In the genomic region with DNA sequence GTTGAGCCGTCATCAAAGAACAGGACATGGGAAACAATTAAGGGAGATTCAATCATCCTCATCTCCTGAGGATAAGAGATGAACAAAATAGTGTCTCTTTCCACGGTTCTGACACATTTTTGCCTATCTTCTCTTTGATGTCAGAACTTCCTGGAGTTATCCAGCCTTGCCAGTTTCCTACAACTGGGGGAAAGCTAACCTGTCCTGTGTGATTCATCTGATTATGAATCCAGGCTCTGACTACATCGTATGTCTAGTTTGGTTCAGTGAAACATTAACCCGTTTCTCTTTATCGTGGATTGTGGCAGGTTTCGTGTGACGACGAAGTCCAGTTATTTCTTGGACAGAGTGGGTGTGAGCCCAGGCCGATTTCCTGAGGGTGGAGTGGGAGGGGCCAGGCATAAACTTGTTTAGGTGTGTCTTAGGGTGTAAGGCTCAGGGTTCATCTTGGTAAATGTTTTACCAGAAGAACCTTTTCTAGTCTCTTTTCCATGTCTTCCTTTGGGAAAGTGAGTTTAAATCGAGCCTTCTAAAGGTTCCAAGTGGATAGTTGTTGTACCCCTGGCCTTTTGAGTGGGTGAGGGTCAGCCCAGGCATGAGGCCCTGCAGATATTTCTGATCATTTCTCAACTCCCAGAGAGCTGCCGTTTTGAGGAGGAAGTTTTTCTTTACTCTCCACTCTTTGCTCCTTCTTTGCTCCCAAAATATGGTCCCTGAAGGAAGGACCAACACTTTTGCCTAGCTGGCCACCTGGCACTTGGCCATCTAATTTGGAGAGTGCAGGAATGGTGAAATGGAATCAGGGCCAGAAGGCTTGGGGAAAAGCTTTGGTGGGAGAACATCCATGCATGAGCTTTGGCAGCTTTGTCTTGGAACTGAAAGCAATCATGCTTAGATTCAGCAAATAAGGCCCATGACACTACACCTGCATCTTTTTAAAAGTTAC, we compare ENCODE assay signal across 14 cellular contexts. TPM values are rescaled to one million over a fixed set of nuclear protein-coding genes. Genes with fewer than 3 reads are reported as not detected.
DNase-seq lines count a peak whose midpoint lies in the region; ATAC-seq and TF ChIP-seq lines count a peak whose summit lies in the region.
"Had no signal": no experiment of that assay in that cellular context is flagged by ENCODE, and none has a peak within 500 bp of the region (broad histone marks: within the 10 kb centered on the region; RNA-seq: fewer than 3 reads in every experiment).

No MANE protein-coding gene starts in this region.

- DNase-seq in ACHN (peak; percentile 97), PC-3 (peak; percentile 72), NOMO-1 treated with DMSO at 0.1 percent for 48 hours (lab: John Stamatoyannopoulos, UW; ENCODE audit: unreplicated experiment) (no peak), mesendoderm (no peak)
- no peak for DNase-seq in activated CD8-positive, alpha-beta memory T cell treated with anti-CD3 and anti-CD28 coated beads, Interleukin-2, amount 10 ng/mL, durations not matched to agents 7 days and 5 days
- no peak for DNase-seq in stimulated activated CD4-positive, alpha-beta T cell treated with anti-CD3 and anti-CD28 coated beads, Interleukin-4, amount 100 ng/mL, for 4 hours
- DNase-seq: caudate nucleus, Karpas-422, NCI-H524 had no signal

- no peak overlapping the region for H2AK5ac ChIP-seq in mesendoderm (ENCODE audit: low read length)

- BruUV-seq in PC-3 (replicated peaks; lab: Mats Ljungman, UMichigan) = no TSS peak

- no peak overlapping the region for H2BK5ac ChIP-seq in mesendoderm (ENCODE audit: low read length)

- ATAC-seq in PC-3 (peak; percentile 53), esophagus mucosa (peak; percentile 91)
- no peak for ATAC-seq in activated CD8-positive, alpha-beta memory T cell treated with anti-CD3 and anti-CD28 coated beads, Interleukin-2, amount 10 ng/mL, durations not matched to agents 7 days and 5 days

- TF ChIP-seq CTCF in PC-3 (conservative IDR thresholded peaks at IDR 0.05; ENCODE audit: low read depth, low read length) = no peak

- peak overlapping the region; percentile 27 for H3K4me2 ChIP-seq in PC-3 (ENCODE audit: low read length)
- H3K4me2 ChIP-seq in mesendoderm (ENCODE audit: low read length) = no peak overlapping the region

- H3K9me3 Mint-ChIP-seq in activated CD8-positive, alpha-beta memory T cell treated with anti-CD3 and anti-CD28 coated beads, Interleukin-2, amount 10 ng/mL, durations not matched to agents 7 days and 5 days (ENCODE audit: low read depth) = no peaks in the 10 kb centered on the region
- H3K9me3 Mint-ChIP-seq: neural crest cell; stimulated activated naive CD8-positive, alpha-beta T cell treated with anti-CD3 and anti-CD28 coated beads, Interleukin-15, Interleukin-2, amounts not matched to agents 100 ng/mL and 50 ng/mL, for 24 hours; T-helper 2 cell treated with Interferon-gamma antibody and Interleukin-4, amounts not matched to agents 5 μg/mL and 100 μg/mL, for 36 hours had no signal

- 0 out of 2 replicates have a peak overlapping the region, but pooled peaks have one; percentile 7 for H2AFZ ChIP-seq in PC-3 (ENCODE audit: low read length)

- H3K23ac ChIP-seq in mesendoderm (ENCODE audit: low read length) = no peak overlapping the region

- no peak overlapping the region; the same call in 1 of the 2 replicates for H3K4me3 ChIP-seq in PC-3 (ENCODE audit: low read length)
- H3K4me3 ChIP-seq in muscle layer of duodenum (ENCODE audit: low read depth in 1 of 2, low read length in 2 of 2) = no peak overlapping the region
- no peak overlapping the region for H3K4me3 ChIP-seq in mesendoderm (ENCODE audit: low read length)

- H3K18ac ChIP-seq in mesendoderm (ENCODE audit: low read length) = no peak overlapping the region

- H3K27me3 ChIP-seq in PC-3 (ENCODE audit: low read length) (no peaks in the 10 kb centered on the region), muscle layer of duodenum (ENCODE audit: low read depth, low read length) (no peaks in the 10 kb centered on the region), mesendoderm (ENCODE audit: insufficient read depth, low read length, poor library complexity) (no peaks in the 10 kb centered on the region)

- H3K9me3 ChIP-seq in PC-3 (ENCODE audit: low read length) = no peaks in the 10 kb centered on the region
- no peaks in the 10 kb centered on the region for H3K9me3 ChIP-seq in muscle layer of duodenum (ENCODE audit: control insufficient read depth in 1 of 2, low read length in 2 of 2)

- intact Hi-C loops in PC-3 (cut with micrococcal nuclease) = no loop called here

- CTCF ChIA-PET in PC-3 (lab: Charles Lee) = no interaction called here
- CTCF ChIA-PET in activated CD8-positive, alpha-beta memory T cell treated with anti-CD3 and anti-CD28 coated beads, Interleukin-2, amount 10 ng/mL, durations not matched to agents 7 days and 5 days (lab: Charles Lee) = no interaction called here

- H3K9ac ChIP-seq in PC-3 (ENCODE audit: low read length) = no peak overlapping the region
- H3K9ac ChIP-seq in mesendoderm (ENCODE audit: low read length) = no peak overlapping the region

- H3K56ac ChIP-seq in mesendoderm (ENCODE audit: low read length) = no peak overlapping the region

- POLR2A ChIA-PET in PC-3 (lab: Charles Lee; ENCODE audit: unreplicated experiment) = no interaction called here

- H3K4me3 Mint-ChIP-seq in activated CD8-positive, alpha-beta memory T cell treated with anti-CD3 and anti-CD28 coated beads, Interleukin-2, amount 10 ng/mL, durations not matched to agents 7 days and 5 days = no peak overlapping the region
- H3K4me3 Mint-ChIP-seq: neural crest cell; stimulated activated naive CD8-positive, alpha-beta T cell treated with anti-CD3 and anti-CD28 coated beads, Interleukin-15, Interleukin-2, amounts not matched to agents 100 ng/mL and 50 ng/mL, for 24 hours; T-helper 2 cell treated with Interferon-gamma antibody and Interleukin-4, amounts not matched to agents 5 μg/mL and 100 μg/mL, for 36 hours had no signal

- H4K5ac ChIP-seq in mesendoderm (ENCODE audit: low read length) = no peak overlapping the region

- H3K79me2 ChIP-seq in PC-3 (ENCODE audit: low read length) (no peaks in the 10 kb centered on the region), mesendoderm (ENCODE audit: control insufficient read depth, insufficient read depth, low read length) (no peaks in the 10 kb centered on the region)

- no peak overlapping the region for H4K8ac ChIP-seq in mesendoderm (ENCODE audit: low read depth, low read length)

- WGBS in mesendoderm (ENCODE audit: extremely low coverage, insufficient coverage, low lambda C conversion rate) = no CpG with 5 or more reads among the region's 11 CpGs

- H3K27me3 Mint-ChIP-seq in activated CD8-positive, alpha-beta memory T cell treated with anti-CD3 and anti-CD28 coated beads, Interleukin-2, amount 10 ng/mL, durations not matched to agents 7 days and 5 days = no peaks in the 10 kb centered on the region
- H3K27me3 Mint-ChIP-seq: stimulated activated naive CD8-positive, alpha-beta T cell treated with anti-CD3 and anti-CD28 coated beads, Interleukin-15, Interleukin-2, amounts not matched to agents 100 ng/mL and 50 ng/mL, for 24 hours had no signal

- no peaks in the 10 kb centered on the region for H4K20me1 ChIP-seq in PC-3 (ENCODE audit: low read length)

- H3K27ac ChIP-seq in PC-3 (ENCODE audit: low read length) (peak overlapping the region; percentile 38), muscle layer of duodenum (ENCODE audit: low read length) (peak overlapping the region; percentile 57), mesendoderm (ENCODE audit: low read depth, low read length) (no peak overlapping the region)

- H3K4ac ChIP-seq in mesendoderm (ENCODE audit: low read depth, low read length) = no peak overlapping the region

- no peak overlapping the region for H3K27ac Mint-ChIP-seq in activated CD8-positive, alpha-beta memory T cell treated with anti-CD3 and anti-CD28 coated beads, Interleukin-2, amount 10 ng/mL, durations not matched to agents 7 days and 5 days
- H3K27ac Mint-ChIP-seq: stimulated activated naive CD8-positive, alpha-beta T cell treated with anti-CD3 and anti-CD28 coated beads, Interleukin-15, Interleukin-2, amounts not matched to agents 100 ng/mL and 50 ng/mL, for 24 hours; T-helper 2 cell treated with Interferon-gamma antibody and Interleukin-4, amounts not matched to agents 5 μg/mL and 100 μg/mL, for 36 hours had no signal

- no peaks in the 10 kb centered on the region for H3K79me1 ChIP-seq in mesendoderm (ENCODE audit: low read length)

- H3K4me1 ChIP-seq in PC-3 (ENCODE audit: insufficient read depth, low read length) (peaks cover 21% of the 10 kb centered on the region), muscle layer of duodenum (ENCODE audit: control insufficient read depth in 1 of 2, insufficient read depth in 2 of 2, low read length in 2 of 2) (peaks cover 10 to 15% of the 10 kb centered on the region in 2 donors), mesendoderm (ENCODE audit: control insufficient read depth, low read depth, low read length) (no peaks in the 10 kb centered on the region)

- no peaks in the 10 kb centered on the region for H3K36me3 Mint-ChIP-seq in activated CD8-positive, alpha-beta memory T cell treated with anti-CD3 and anti-CD28 coated beads, Interleukin-2, amount 10 ng/mL, durations not matched to agents 7 days and 5 days

- H2BK15ac ChIP-seq in mesendoderm (replicated peaks; ENCODE audit: low read depth) = no peak overlapping the region

- no peaks in the 10 kb centered on the region for H3K36me3 ChIP-seq in PC-3 (ENCODE audit: low read depth, low read length)
- no peaks in the 10 kb centered on the region for H3K36me3 ChIP-seq in muscle layer of duodenum (ENCODE audit: control insufficient read depth in 1 of 2, insufficient read depth in 2 of 2, low read length in 2 of 2)
- no peaks in the 10 kb centered on the region for H3K36me3 ChIP-seq in mesendoderm (ENCODE audit: control insufficient read depth, insufficient read depth, low read length)

- in situ Hi-C loops in ACHN (cut with HindIII; ENCODE audit: low pct_ligation_motif_present, low pct_unique_long_range_greater_than_20kb, low sequenced_read_pairs) = no loop called here

- no peaks in the 10 kb centered on the region for H3F3A ChIP-seq in PC-3 (ENCODE audit: low read length, unreplicated experiment)

- H2BK120ac ChIP-seq in mesendoderm (ENCODE audit: low read depth, low read length) = no peak overlapping the region

- H3K9me2 ChIP-seq in PC-3 (replicated peaks; ENCODE audit: low read length) = no peaks in the 10 kb centered on the region

- no peaks in the 10 kb centered on the region for H3K4me1 Mint-ChIP-seq in activated CD8-positive, alpha-beta memory T cell treated with anti-CD3 and anti-CD28 coated beads, Interleukin-2, amount 10 ng/mL, durations not matched to agents 7 days and 5 days

RNA-seq across cellular contexts. Expression of a gene that starts 50.4 kb away (rescaled TPM):
- 7.2 and 7.5 TPM in 2 replicates for total RNA-seq in PC-3 (2014; rRNA removed)
- total RNA-seq in esophagus mucosa = 11.8 TPM
- total RNA-seq in activated CD8-positive, alpha-beta memory T cell treated with anti-CD3 and anti-CD28 coated beads, Interleukin-2, amount 10 ng/mL, durations not matched to agents 7 days and 5 days = under 1 TPM; 0.42 to 0.50 TPM
- polyA plus RNA-seq in mesendoderm (2013, experiment 1 of 2) = 42.5 TPM
- 41.3 TPM for polyA plus RNA-seq in mesendoderm (2013, experiment 2 of 2)

Comparison
In these comparisons a context has a peak if more than half of its experiments do, and no peak if none do; other contexts are left out.
1. DNase-seq: peak in ACHN (single experiment) and PC-3 (single experiment); none in NOMO-1 treated with DMSO at 0.1 percent for 48 hours (single experiment), activated CD8-positive, alpha-beta memory T cell treated with anti-CD3 and anti-CD28 coated beads, Interleukin-2, amount 10 ng/mL, durations not matched to agents 7 days and 5 days (single experiment), stimulated activated CD4-positive, alpha-beta T cell treated with anti-CD3 and anti-CD28 coated beads, Interleukin-4, amount 100 ng/mL, for 4 hours (0 of 2) and mesendoderm (single experiment).